16 cellular contexts compared by ENCODE assay signal in the genomic region with DNA sequence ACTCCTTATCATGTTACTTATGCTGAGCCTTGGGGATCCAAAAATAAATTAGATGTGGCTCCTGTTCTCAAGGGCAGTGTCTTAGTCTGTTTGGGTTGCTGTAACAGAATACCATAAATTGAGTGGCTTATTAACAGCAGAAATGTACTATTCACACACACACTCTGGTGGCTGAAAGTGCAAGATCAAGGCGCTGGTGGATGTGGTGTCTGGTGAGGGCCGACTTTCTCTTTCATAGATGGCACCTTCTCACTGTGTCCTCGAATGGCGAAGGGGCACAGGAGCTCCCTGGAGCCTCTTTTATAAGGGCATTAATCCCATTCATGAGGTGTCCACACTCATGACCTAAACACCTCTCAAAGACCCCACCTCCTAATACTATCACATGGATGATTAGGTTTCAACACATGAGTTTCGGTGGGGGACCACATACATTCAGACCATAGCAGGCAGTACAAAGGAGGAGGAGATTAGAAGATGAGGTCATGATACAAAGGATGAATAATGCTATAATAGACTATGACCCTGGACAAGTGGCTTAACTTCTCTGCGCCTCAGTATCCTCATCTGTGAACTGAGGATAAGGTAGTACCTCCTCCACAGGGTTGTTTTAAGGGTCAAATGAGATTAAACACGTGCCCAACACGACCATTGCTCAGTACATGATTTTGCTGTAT. TPM values are rescaled to one million over a fixed set of nuclear protein-coding genes. Genes with fewer than 3 reads are reported as not detected.
A peak's percentile ranks its signal among the peaks of the same experiment; 100 is the strongest.
DNase-seq lines count a peak whose midpoint lies in the region; ATAC-seq, FAIRE-seq and TF ChIP-seq lines count a peak whose summit lies in the region.
"Had no signal": no experiment of that assay in that cellular context is flagged by ENCODE, and none has a peak within 500 bp of the region (broad histone marks: within the 10 kb centered on the region; RNA-seq: fewer than 3 reads in every experiment).

No MANE protein-coding gene starts in this region.

- no TSS peak for BruUV-seq in HepG2 (replicated peaks; lab: Mats Ljungman, UMichigan)

- H4K20me1 ChIP-seq in HepG2 (ENCODE audit: insufficient read depth, low read length) = no peaks in the 10 kb centered on the region
- H4K20me1 ChIP-seq in neural progenitor cell (ENCODE audit: low read depth) = no peaks in the 10 kb centered on the region
- H4K20me1 ChIP-seq: BLaER1 had no signal

- H3K36me3 ChIP-seq in HepG2 (replicated peaks in 1 of 2; ENCODE audit: control insufficient read depth in 1 of 2, insufficient read depth in 2 of 2, low read length in 2 of 2) (no peaks in the 10 kb centered on the region), right lobe of liver (no peaks in the 10 kb centered on the region), lung (ENCODE audit: control insufficient read depth in 2 of 2, insufficient read depth in 2 of 2, low read length in 2 of 2) (no peaks in the 10 kb centered on the region), neural progenitor cell (no peaks in the 10 kb centered on the region), skeletal muscle tissue (ENCODE audit: control insufficient read depth in 3 of 3, insufficient read depth in 3 of 3, low read length in 3 of 3) (no peaks in the 10 kb centered on the region), testis (ENCODE audit: low read depth, missing control alignments) (no peaks in the 10 kb centered on the region)
- H3K36me3 ChIP-seq: BLaER1 had no signal

- intact Hi-C loops in HepG2 (cut with micrococcal nuclease; ENCODE audit: unreplicated experiment) = no loop called here
- intact Hi-C loops in right lobe of liver (cut with DNase I) = no loop called here
- intact Hi-C loops in testis (cut with DNase I; ENCODE audit: low total_unique reads) = no loop called here

- no peak for TF ChIP-seq CTCF in HepG2 (CRISPR knock-in tag; IDR thresholded peaks at IDR 0.05)
- TF ChIP-seq CTCF in right lobe of liver (IDR thresholded peaks at IDR 0.05) = no peak
- no peak for TF ChIP-seq CTCF in lung (IDR thresholded peaks at IDR 0.05; ENCODE audit: control extremely low read depth, extremely low read depth)
- no peak for TF ChIP-seq CTCF in neural progenitor cell (IDR thresholded peaks at IDR 0.05)
- TF ChIP-seq CTCF in testis (IDR thresholded peaks at IDR 0.05) = no peak

- peaks cover 16 to 59% of the 10 kb centered on the region in 2 experiments; a peak in 4 of 5 replicates for H3K27me3 ChIP-seq in HepG2 (ENCODE audit: control insufficient read depth in 1 of 2, insufficient read depth in 2 of 2, low read length in 2 of 2)
- no peaks in the 10 kb centered on the region for H3K27me3 ChIP-seq in right lobe of liver
- no peaks in the 10 kb centered on the region for H3K27me3 ChIP-seq in lung (ENCODE audit: control insufficient read depth, insufficient read depth)
- no peaks in the 10 kb centered on the region for H3K27me3 ChIP-seq in neural progenitor cell
- no peaks in the 10 kb centered on the region for H3K27me3 ChIP-seq in skeletal muscle tissue (ENCODE audit: control insufficient read depth in 3 of 3, insufficient read depth in 3 of 3, low read length in 3 of 3)
- H3K27me3 ChIP-seq in testis = no peaks in the 10 kb centered on the region
- H3K27me3 ChIP-seq: BLaER1 had no signal

- no peak overlapping the region for H3K4me3 ChIP-seq in HepG2 (replicated peaks in 1 of 3; ENCODE audit: insufficient read depth in 1 of 3, low read depth in 2 of 3, low read length in 3 of 3)
- no peak overlapping the region for H3K4me3 ChIP-seq in right lobe of liver
- no peak overlapping the region for H3K4me3 ChIP-seq in lung
- no peak overlapping the region for H3K4me3 ChIP-seq in neural progenitor cell
- peak overlapping the region in 2 of 3 donors; percentile 20 to 31 for H3K4me3 ChIP-seq in skeletal muscle tissue (ENCODE audit: low read length in 3 of 3)
- H3K4me3 ChIP-seq in testis = no peak overlapping the region
- H3K4me3 ChIP-seq: BLaER1 had no signal

- TF ChIP-seq EP300 in HepG2 (IDR thresholded peaks at IDR 0.05; ENCODE audit: low read depth in 2 of 2, low read length in 2 of 2) (no peak), HepG2 (CRISPR knock-in tag; IDR thresholded peaks at IDR 0.05; ENCODE audit: borderline replicate concordance) (no peak)

- DNase-seq in HepG2 (ENCODE audit: low spot score) = no peak
- DNase-seq in right lobe of liver = no peak
- peak; percentile 6 for DNase-seq in lung (ENCODE audit: low spot score)
- peak; percentile 63 for DNase-seq in neural progenitor cell (ENCODE audit: low spot score)
- no peak for DNase-seq in testis
- DNase-seq in frontal cortex (ENCODE audit: low spot score in 2 of 2) = no peak
- DNase-seq: 8988T; CD4-positive, alpha-beta memory T cell; DMS79 treated with DMSO at 0.1 percent for 48 hours; GF-D8; H9 had no signal

- CTCF ChIA-PET in HepG2 (lab: Yijun Ruan, JAX; ENCODE audit: low intra/inter-chr PET ratio, low total read pairs) = no interaction called here

- H3K27ac ChIP-seq in HepG2 (ENCODE audit: extremely low read length, insufficient read depth, low read length) = no peak overlapping the region
- H3K27ac ChIP-seq in right lobe of liver = no peak overlapping the region
- H3K27ac ChIP-seq in lung (ENCODE audit: low read depth in 1 of 2, low read length in 1 of 2) = no peak overlapping the region
- no peak overlapping the region for H3K27ac ChIP-seq in neural progenitor cell
- peak overlapping the region; percentile 47 for H3K27ac ChIP-seq in skeletal muscle tissue (ENCODE audit: low read depth, low read length)
- no peak overlapping the region for H3K27ac ChIP-seq in testis
- H3K27ac ChIP-seq: BLaER1 had no signal

- H3K36me3 Mint-ChIP-seq in neural progenitor cell = no peaks in the 10 kb centered on the region
- H3K36me3 Mint-ChIP-seq: CD14-positive monocyte; CD4-positive, alpha-beta memory T cell had no signal

- ATAC-seq in HepG2 (no peak), right lobe of liver (no peak), lung (ENCODE audit: insufficient read depth, low FRiP score) (no peak), GM21529 (IDR thresholded peaks at IDR 0.05; ENCODE audit: unreplicated experiment) (no peak)

- no peak for TF ChIP-seq POLR2A in HepG2 (IDR thresholded peaks at IDR 0.05; ENCODE audit: insufficient read depth in 1 of 2, low read depth in 2 of 2, low read length in 2 of 2)
- TF ChIP-seq POLR2A in right lobe of liver (IDR thresholded peaks at IDR 0.05) = no peak
- TF ChIP-seq POLR2A in testis (IDR thresholded peaks at IDR 0.05) = no peak

- no peak for FAIRE-seq in HepG2 (lab: Jason Lieb, UNC)
- no peak for FAIRE-seq in frontal cortex (lab: Jason Lieb, UNC)
- FAIRE-seq: H1 had no signal

- in situ Hi-C loops in HepG2 (cut with HindIII; ENCODE audit: extremely low pct_ligation_motif_present, low pct_unique_long_range_greater_than_20kb) = loop anchor here (10.0 kb wide), 1 partner anchor 745 kb away; no protein-coding TSS in a partner anchor

- H3K4me2 ChIP-seq in HepG2 (ENCODE audit: low read depth, low read length) (no peak overlapping the region), neural progenitor cell (peak overlapping the region; percentile 27)
- H3K4me2 ChIP-seq: BLaER1 had no signal

- H2AFZ ChIP-seq in HepG2 (ENCODE audit: low read length) = no peak overlapping the region
- H2AFZ ChIP-seq in neural progenitor cell (replicated peaks) = no peak overlapping the region

- H3K4me1 ChIP-seq in HepG2 (ENCODE audit: insufficient read depth, low read length) (peaks cover 17% of the 10 kb centered on the region), right lobe of liver (no peaks in the 10 kb centered on the region), lung (ENCODE audit: control insufficient read depth in 2 of 2, insufficient read depth in 2 of 2, low read length in 2 of 2) (no peaks in the 10 kb centered on the region), neural progenitor cell (peaks cover 17% of the 10 kb centered on the region), skeletal muscle tissue (ENCODE audit: control insufficient read depth in 3 of 3, insufficient read depth in 3 of 3, low read length in 3 of 3) (peaks cover 22 to 35% (median 23%) of the 10 kb centered on the region in 3 donors), testis (no peaks in the 10 kb centered on the region)
- H3K4me1 ChIP-seq: BLaER1 had no signal

- WGBS in HepG2 (ENCODE audit: low lambda C conversion rate) = 27% methylated on average over 8 of the region's 8 CpGs
- WGBS in right lobe of liver (ENCODE audit: insufficient coverage, low coverage, low lambda C conversion rate, missing lambda C conversion rate) = 79% methylated on average over 7 of the region's 8 CpGs
- 91 to 94% methylated on average over 8 of the region's 8 CpGs for WGBS in lung, 2 donors
- 91 to 96% methylated on average over 8 of the region's 8 CpGs for WGBS in testis, 2 donors

- H3K9me3 Mint-ChIP-seq in neural progenitor cell = peaks cover 23% of the 10 kb centered on the region
- H3K9me3 Mint-ChIP-seq: H9 had no signal

- TF ChIP-seq RAD21 in HepG2 (CRISPR knock-in tag; IDR thresholded peaks at IDR 0.05) = no peak

- H3K9me3 ChIP-seq in HepG2 (ENCODE audit: low read length) (no peaks in the 10 kb centered on the region), right lobe of liver (no peaks in the 10 kb centered on the region), lung (ENCODE audit: control insufficient read depth in 2 of 2, insufficient read depth in 1 of 2, low read length in 1 of 2) (no peaks in the 10 kb centered on the region), neural progenitor cell (ENCODE audit: low read depth) (no peaks in the 10 kb centered on the region), skeletal muscle tissue (ENCODE audit: control insufficient read depth in 3 of 3, low read length in 3 of 3) (no peaks in the 10 kb centered on the region), testis (no peaks in the 10 kb centered on the region)
- H3K9me3 ChIP-seq: BLaER1 had no signal

- POLR2A ChIA-PET in HepG2 (lab: Yijun Ruan, JAX) = interaction anchor here (0.6 kb wide), 1 partner anchor 285 kb away, joined by 3 read pairs; no protein-coding TSS in a partner anchor

- H3K4me1 Mint-ChIP-seq in neural progenitor cell = peaks cover 42% of the 10 kb centered on the region
- H3K4me1 Mint-ChIP-seq: CD14-positive monocyte; CD4-positive, alpha-beta memory T cell had no signal

- peaks cover 10% of the 10 kb centered on the region for H3F3A ChIP-seq in neural progenitor cell (ENCODE audit: low read depth)

- H3K27me3 Mint-ChIP-seq in neural progenitor cell (ENCODE audit: insufficient read depth, low read depth) = peaks cover 29% of the 10 kb centered on the region

- H3K9ac ChIP-seq in HepG2 (ENCODE audit: insufficient read depth, low read depth, low read length) = no peak overlapping the region
- no peak overlapping the region for H3K9ac ChIP-seq in neural progenitor cell
- H3K9ac ChIP-seq in skeletal muscle tissue (ENCODE audit: low read depth in 1 of 3, low read length in 3 of 3) = peak overlapping the region in 1 of 3 donors; percentile 23
- H3K9ac ChIP-seq: BLaER1 had no signal

- no peaks in the 10 kb centered on the region for H3K79me2 ChIP-seq in HepG2 (ENCODE audit: insufficient read depth, low read length)
- H3K79me2 ChIP-seq in neural progenitor cell (ENCODE audit: low read depth) = no peaks in the 10 kb centered on the region

- H3K27ac Mint-ChIP-seq in neural progenitor cell = peak overlapping the region; percentile 58
- H3K27ac Mint-ChIP-seq: CD14-positive monocyte; CD4-positive, alpha-beta memory T cell had no signal

- H3K4me3 Mint-ChIP-seq in neural progenitor cell = no peak overlapping the region
- H3K4me3 Mint-ChIP-seq: CD14-positive monocyte; CD4-positive, alpha-beta memory T cell; H9 had no signal

RNA-seq across cellular contexts. Expression of gene RPP40, which starts 34.1 kb away (rescaled TPM):
- total RNA-seq in HepG2 (2016; rRNA removed; fragmentation: Illumina TruSeq; extraction: Trizol) (41.2 and 64.0 TPM in 2 replicates), right lobe of liver (10 to 100 TPM in 1 of 6 experiments, 1 to 10 TPM in 5; 2.8 to 15.5 (median 5.5) TPM), lung (1 to 10 TPM; 6.3 to 7.7 TPM), neural progenitor cell (ENCODE audit: low replicate concordance) (19.3 and 23.2 TPM in 2 replicates), skeletal muscle tissue (9.9 TPM), testis (10 to 100 TPM in 1 of 2 donors, 1 to 10 TPM in 1; 8.0 to 10.8 TPM), frontal cortex (17.1 TPM)
- 6.2 and 9.4 TPM in 2 replicates for total RNA-seq in HepG2 (2016; cell fraction: cytosol; rRNA removed; fragmentation: Illumina TruSeq; extraction: Trizol; ENCODE audit: low read depth)
- 44.8 and 65.5 TPM in 2 replicates for total RNA-seq in HepG2 (2016; cell fraction: insoluble cytoplasmic fraction; rRNA removed; fragmentation: Illumina TruSeq; extraction: Trizol)
- total RNA-seq in HepG2 (2016; cell fraction: membrane; rRNA removed; fragmentation: Illumina TruSeq; extraction: Trizol) = 13.3 and 13.7 TPM in 2 replicates
- 22.1 and 24.0 TPM in 2 replicates for total RNA-seq in HepG2 (2016; cell fraction: nucleus; rRNA removed; fragmentation: Illumina TruSeq; extraction: Trizol)
- polyA plus RNA-seq in HepG2 (2011; rRNA removed) (18.0 and 19.4 TPM in 2 replicates), lung (1 to 10 TPM; 4.4 to 8.5 TPM), testis (ENCODE audit: insufficient read depth, low read depth, low replicate concordance) (14.5 TPM)
- 7.7 and 14.3 TPM in 2 replicates for polyA plus RNA-seq in HepG2 (2011; cell fraction: cytosol; rRNA removed)
- polyA plus RNA-seq in HepG2 (2011; cell fraction: nucleus; rRNA removed) = 6.5 and 6.6 TPM in 2 replicates
- 26.7 and 29.8 TPM in 2 replicates for polyA plus RNA-seq in HepG2 (2012)
- polyA plus RNA-seq in HepG2 (2016; cell fraction: cytosol; fragmentation: Illumina TruSeq; extraction: Trizol; ENCODE audit: low read depth) = 15.4 and 17.1 TPM in 2 replicates
- 66.0 and 77.9 TPM in 2 replicates for polyA plus RNA-seq in HepG2 (2016; cell fraction: insoluble cytoplasmic fraction; fragmentation: Illumina TruSeq; extraction: Trizol; ENCODE audit: low read depth)
- polyA plus RNA-seq in HepG2 (2016; cell fraction: membrane; fragmentation: Illumina TruSeq; extraction: Trizol; ENCODE audit: low read depth) = 17.5 and 18.0 TPM in 2 replicates
- polyA plus RNA-seq in HepG2 (2016; cell fraction: nucleus; fragmentation: Illumina TruSeq; extraction: Trizol; ENCODE audit: insufficient read depth, low read depth) = 29.6 and 31.9 TPM in 2 replicates
- polyA minus RNA-seq in HepG2 (2011; rRNA and poly(A)+ RNA removed; ENCODE audit: low replicate concordance) = 9.4 and 13.4 TPM in 2 replicates
- polyA minus RNA-seq in HepG2 (2011; cell fraction: cytosol; rRNA and poly(A)+ RNA removed) = 6.6 and 7.6 TPM in 2 replicates
- 24.3 and 26.1 TPM in 2 replicates for polyA minus RNA-seq in HepG2 (2011; cell fraction: nucleus; rRNA and poly(A)+ RNA removed)

Comparison
In these comparisons a context has a peak if more than half of its experiments do, and no peak if none do; other contexts are left out.
1. DNase-seq: peak in lung (single experiment) and neural progenitor cell (single experiment); none in HepG2 (single experiment), right lobe of liver (0 of 3), testis (single experiment) and frontal cortex (0 of 2).
2. H3K4me3 ChIP-seq: peak in skeletal muscle tissue (2 of 3); none in HepG2 (0 of 3), right lobe of liver (0 of 3), lung (single experiment), neural progenitor cell (single experiment) and testis (0 of 2).